In the genomic region with DNA sequence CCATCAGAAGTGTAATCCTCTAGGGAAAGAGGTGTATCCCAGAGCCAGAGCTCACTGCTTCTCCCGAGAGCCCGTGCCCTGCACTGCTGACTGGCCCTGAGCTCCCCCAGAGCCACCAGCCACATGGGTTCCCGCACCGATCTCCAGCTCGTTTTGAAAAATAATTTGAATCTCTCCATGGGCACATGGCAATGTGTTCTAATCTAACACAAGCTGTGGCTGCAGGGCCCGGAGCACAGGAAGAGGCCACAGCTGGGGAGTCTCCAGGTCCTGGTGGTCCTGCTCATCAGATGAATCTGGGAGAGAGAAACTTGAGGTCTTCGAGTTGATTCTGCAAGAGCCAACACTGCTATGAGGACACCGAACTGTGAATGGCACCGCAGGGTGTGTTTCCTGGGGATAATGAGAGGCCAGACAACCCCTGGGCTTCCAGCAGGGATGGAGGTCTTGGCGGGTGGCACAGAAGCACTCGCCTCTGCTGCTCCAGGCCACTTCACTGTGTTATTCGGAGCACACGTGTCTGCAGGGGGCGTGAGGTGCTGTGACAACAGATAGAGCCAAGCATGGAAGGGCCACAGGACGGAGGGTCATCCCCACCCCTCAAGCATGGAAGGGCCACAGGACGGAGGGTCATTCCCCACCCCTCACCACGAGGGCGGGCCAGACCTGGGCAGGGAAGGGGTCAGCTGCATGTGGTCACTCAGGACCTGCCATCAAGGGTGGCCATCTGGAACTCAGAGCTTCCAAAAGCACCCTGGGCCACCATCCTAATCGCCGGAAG, we compare ENCODE assay signal across 19 cellular contexts.
A peak's percentile ranks its signal among the peaks of the same experiment; 100 is the strongest.
DNase-seq lines count a peak whose midpoint lies in the region.
"Had no signal": no experiment of that assay in that cellular context is flagged by ENCODE, and none has a peak within 500 bp of the region (broad histone marks: within the 10 kb centered on the region; RNA-seq: fewer than 3 reads in every experiment).

No MANE protein-coding gene starts in this region.

- peak overlapping the region; percentile 6 for H3K27ac ChIP-seq in stomach smooth muscle (ENCODE audit: low read length)
- H3K27ac ChIP-seq: KMS-11, prostate gland had no signal

- no peaks in the 10 kb centered on the region for H3K9me3 Mint-ChIP-seq in activated CD4-positive, alpha-beta memory T cell treated with anti-CD3 and anti-CD28 coated beads, Interleukin-2, amount 10 ng/mL, durations not matched to agents 7 days and 5 days
- no peaks in the 10 kb centered on the region for H3K9me3 Mint-ChIP-seq in activated CD4-positive, alpha-beta memory T cell treated with anti-CD3 and anti-CD28 coated beads for 36 hours
- H3K9me3 Mint-ChIP-seq in activated T-helper 2 cell treated with anti-CD3 and anti-CD28 coated beads, Interferon-gamma antibody, Interleukin-2, Interleukin-4, amounts not matched to agents 10 μg/mL and 5 μg/mL and 100 μg/mL, durations not matched to agents 14 hours and 24 hours and 36 hours = no peaks in the 10 kb centered on the region
- H3K9me3 Mint-ChIP-seq: activated T-helper 1 cell treated with anti-CD3 and anti-CD28 coated beads, Interleukin-12 subunit alpha, Interleukin-12 subunit beta, Interleukin-2, Interleukin-4 antibody, amounts not matched to agents 30 ng/mL and 10 ng/mL and 1 ng/mL, durations not matched to agents 14 hours and 24 hours and 36 hours; stimulated activated memory B cell treated with anti-CD40 and anti-IgM and Interleukin-4, amounts not matched to agents 10 μg/mL and 1 μg/mL and 100 μg/mL, for 72 hours had no signal

- H3K4me1 Mint-ChIP-seq in activated CD4-positive, alpha-beta memory T cell treated with anti-CD3 and anti-CD28 coated beads, Interleukin-2, amount 10 ng/mL, durations not matched to agents 7 days and 5 days = peaks cover 2% of the 10 kb centered on the region
- H3K4me1 Mint-ChIP-seq in activated CD4-positive, alpha-beta memory T cell treated with anti-CD3 and anti-CD28 coated beads for 36 hours (ENCODE audit: low read depth) = no peaks in the 10 kb centered on the region
- H3K4me1 Mint-ChIP-seq in activated T-helper 2 cell treated with anti-CD3 and anti-CD28 coated beads, Interferon-gamma antibody, Interleukin-2, Interleukin-4, amounts not matched to agents 10 μg/mL and 5 μg/mL and 100 μg/mL, durations not matched to agents 14 hours and 24 hours and 36 hours (ENCODE audit: low read depth) = no peaks in the 10 kb centered on the region
- H3K4me1 Mint-ChIP-seq: CD4-positive, CD25-positive, alpha-beta regulatory T cell; stimulated activated memory B cell treated with anti-CD40 and anti-IgM and Interleukin-4, amounts not matched to agents 10 μg/mL and 1 μg/mL and 100 μg/mL, for 72 hours had no signal

- H3K27me3 Mint-ChIP-seq in activated CD4-positive, alpha-beta memory T cell treated with anti-CD3 and anti-CD28 coated beads, Interleukin-2, amount 10 ng/mL, durations not matched to agents 7 days and 5 days = peaks cover 3% of the 10 kb centered on the region
- peaks cover 2% of the 10 kb centered on the region for H3K27me3 Mint-ChIP-seq in activated CD4-positive, alpha-beta memory T cell treated with anti-CD3 and anti-CD28 coated beads for 36 hours
- H3K27me3 Mint-ChIP-seq in activated T-helper 2 cell treated with anti-CD3 and anti-CD28 coated beads, Interferon-gamma antibody, Interleukin-2, Interleukin-4, amounts not matched to agents 10 μg/mL and 5 μg/mL and 100 μg/mL, durations not matched to agents 14 hours and 24 hours and 36 hours (ENCODE audit: low read depth) = no peaks in the 10 kb centered on the region

- peaks cover 29% of the 10 kb centered on the region for H3K4me1 ChIP-seq in stomach smooth muscle (ENCODE audit: control insufficient read depth, insufficient read depth, low read length)
- H3K4me1 ChIP-seq: prostate gland had no signal

- H3K4me3 Mint-ChIP-seq in activated CD4-positive, alpha-beta memory T cell treated with anti-CD3 and anti-CD28 coated beads, Interleukin-2, amount 10 ng/mL, durations not matched to agents 7 days and 5 days = no peak overlapping the region
- no peak overlapping the region for H3K4me3 Mint-ChIP-seq in activated CD4-positive, alpha-beta memory T cell treated with anti-CD3 and anti-CD28 coated beads for 36 hours
- H3K4me3 Mint-ChIP-seq in activated T-helper 2 cell treated with anti-CD3 and anti-CD28 coated beads, Interferon-gamma antibody, Interleukin-2, Interleukin-4, amounts not matched to agents 10 μg/mL and 5 μg/mL and 100 μg/mL, durations not matched to agents 14 hours and 24 hours and 36 hours (ENCODE audit: low read depth) = no peak overlapping the region
- H3K4me3 Mint-ChIP-seq: activated T-helper 1 cell treated with anti-CD3 and anti-CD28 coated beads, Interleukin-12 subunit alpha, Interleukin-12 subunit beta, Interleukin-2, Interleukin-4 antibody, amounts not matched to agents 30 ng/mL and 10 ng/mL and 1 ng/mL, durations not matched to agents 14 hours and 24 hours and 36 hours; stimulated activated memory B cell treated with anti-CD40 and anti-IgM and Interleukin-4, amounts not matched to agents 10 μg/mL and 1 μg/mL and 100 μg/mL, for 72 hours had no signal

- H3K27ac Mint-ChIP-seq in activated CD4-positive, alpha-beta memory T cell treated with anti-CD3 and anti-CD28 coated beads, Interleukin-2, amount 10 ng/mL, durations not matched to agents 7 days and 5 days = no peak overlapping the region
- H3K27ac Mint-ChIP-seq in activated CD4-positive, alpha-beta memory T cell treated with anti-CD3 and anti-CD28 coated beads for 36 hours = no peak overlapping the region
- H3K27ac Mint-ChIP-seq in activated T-helper 2 cell treated with anti-CD3 and anti-CD28 coated beads, Interferon-gamma antibody, Interleukin-2, Interleukin-4, amounts not matched to agents 10 μg/mL and 5 μg/mL and 100 μg/mL, durations not matched to agents 14 hours and 24 hours and 36 hours = no peak overlapping the region
- H3K27ac Mint-ChIP-seq: activated T-helper 1 cell treated with anti-CD3 and anti-CD28 coated beads, Interleukin-12 subunit alpha, Interleukin-12 subunit beta, Interleukin-2, Interleukin-4 antibody, amounts not matched to agents 30 ng/mL and 10 ng/mL and 1 ng/mL, durations not matched to agents 14 hours and 24 hours and 36 hours; CD4-positive, CD25-positive, alpha-beta regulatory T cell; stimulated activated memory B cell treated with anti-CD40 and anti-IgM and Interleukin-4, amounts not matched to agents 10 μg/mL and 1 μg/mL and 100 μg/mL, for 72 hours had no signal

- intact Hi-C loops in activated CD4-positive, alpha-beta memory T cell treated with anti-CD3 and anti-CD28 coated beads for 36 hours (cut with micrococcal nuclease) = no loop called here
- intact Hi-C loops in activated T-helper 2 cell treated with anti-CD3 and anti-CD28 coated beads, Interferon-gamma antibody, Interleukin-2, Interleukin-4, amounts not matched to agents 10 μg/mL and 5 μg/mL and 100 μg/mL, durations not matched to agents 14 hours and 24 hours and 36 hours (cut with micrococcal nuclease) = no loop called here

- no peaks in the 10 kb centered on the region for H3K36me3 Mint-ChIP-seq in activated CD4-positive, alpha-beta memory T cell treated with anti-CD3 and anti-CD28 coated beads, Interleukin-2, amount 10 ng/mL, durations not matched to agents 7 days and 5 days (ENCODE audit: low read depth)
- no peaks in the 10 kb centered on the region for H3K36me3 Mint-ChIP-seq in activated CD4-positive, alpha-beta memory T cell treated with anti-CD3 and anti-CD28 coated beads for 36 hours
- H3K36me3 Mint-ChIP-seq in activated T-helper 2 cell treated with anti-CD3 and anti-CD28 coated beads, Interferon-gamma antibody, Interleukin-2, Interleukin-4, amounts not matched to agents 10 μg/mL and 5 μg/mL and 100 μg/mL, durations not matched to agents 14 hours and 24 hours and 36 hours (ENCODE audit: low read depth) = no peaks in the 10 kb centered on the region
- H3K36me3 Mint-ChIP-seq: CD4-positive, CD25-positive, alpha-beta regulatory T cell; stimulated activated memory B cell treated with anti-CD40 and anti-IgM and Interleukin-4, amounts not matched to agents 10 μg/mL and 1 μg/mL and 100 μg/mL, for 72 hours had no signal

- peak; percentile 14 for DNase-seq in activated CD4-positive, alpha-beta memory T cell treated with anti-CD3 and anti-CD28 coated beads, Interleukin-2, amount 10 ng/mL, durations not matched to agents 7 days and 5 days
- no peak for DNase-seq in activated CD4-positive, alpha-beta memory T cell treated with anti-CD3 and anti-CD28 coated beads for 36 hours
- peak; percentile 4 for DNase-seq in activated T-helper 2 cell treated with anti-CD3 and anti-CD28 coated beads, Interferon-gamma antibody, Interleukin-2, Interleukin-4, amounts not matched to agents 10 μg/mL and 5 μg/mL and 100 μg/mL, durations not matched to agents 14 hours and 24 hours and 36 hours (ENCODE audit: low spot score)
- DNase-seq in mucosa of gallbladder (ENCODE audit: low spot score) (peak; percentile 1), 8988T (no peak), NCI-H1436 treated with DMSO at 0.1 percent for 48 hours (lab: John Stamatoyannopoulos, UW) (no peak), NCI-H1694 treated with DMSO at 0.1 percent for 48 hours (lab: John Stamatoyannopoulos, UW) (no peak)
- DNase-seq: activated CD4-positive, alpha-beta T cell treated with anti-CD3 and anti-CD28 coated beads, Interleukin-2, amount 50 U/mL, for 1 hour; CD4-positive, CD25-positive, alpha-beta regulatory T cell; DND-41; foreskin melanocyte; NCI-H1092 treated with DMSO at 0.1 percent for 48 hours; stimulated activated CD4-positive, alpha-beta T cell treated with anti-CD3 and anti-CD28 coated beads, Interleukin-12 subunit alpha, Interleukin-12 subunit beta, amount 100 ng/mL, for 4 hours; trophoblast cell had no signal

- CTCF ChIA-PET in activated CD4-positive, alpha-beta memory T cell treated with anti-CD3 and anti-CD28 coated beads, Interleukin-2, amount 10 ng/mL, durations not matched to agents 7 days and 5 days (lab: Charles Lee) = interaction anchor here (0.6 kb wide), 1 partner anchor 35 kb away, joined by 3 read pairs; no protein-coding TSS in a partner anchor
- CTCF ChIA-PET in activated CD4-positive, alpha-beta memory T cell treated with anti-CD3 and anti-CD28 coated beads for 36 hours (lab: Charles Lee) = no interaction called here

- H3K27me3 ChIP-seq in stomach smooth muscle (ENCODE audit: control insufficient read depth in 1 of 2, insufficient read depth in 2 of 2, low read length in 2 of 2) = no peaks in the 10 kb centered on the region

- H3K4me3 ChIP-seq in stomach smooth muscle (ENCODE audit: low read length in 2 of 2) = no peak overlapping the region
- H3K4me3 ChIP-seq: prostate gland had no signal

- POLR2A ChIA-PET in activated CD4-positive, alpha-beta memory T cell treated with anti-CD3 and anti-CD28 coated beads, Interleukin-2, amount 10 ng/mL, durations not matched to agents 7 days and 5 days (lab: Charles Lee) = no interaction called here
- POLR2A ChIA-PET in activated CD4-positive, alpha-beta memory T cell treated with anti-CD3 and anti-CD28 coated beads for 36 hours (lab: Charles Lee) = no interaction called here

- H3K9me3 ChIP-seq in stomach smooth muscle (ENCODE audit: control insufficient read depth in 2 of 2, low read length in 2 of 2) = no peaks in the 10 kb centered on the region
- H3K9me3 ChIP-seq: prostate gland had no signal

- no peak overlapping the region for H3K9ac ChIP-seq in stomach smooth muscle (ENCODE audit: low read length in 2 of 2)
- H3K9ac ChIP-seq: KMS-11 had no signal

- H3K36me3 ChIP-seq in stomach smooth muscle (ENCODE audit: control insufficient read depth in 2 of 2, insufficient read depth in 2 of 2, low read length in 2 of 2) = no peaks in the 10 kb centered on the region
- H3K36me3 ChIP-seq: prostate gland had no signal

Comparison
In these comparisons a context has a peak if more than half of its experiments do, and no peak if none do; other contexts are left out.
1. DNase-seq: peak in activated CD4-positive, alpha-beta memory T cell treated with anti-CD3 and anti-CD28 coated beads, Interleukin-2, amount 10 ng/mL, durations not matched to agents 7 days and 5 days (single experiment), activated T-helper 2 cell treated with anti-CD3 and anti-CD28 coated beads, Interferon-gamma antibody, Interleukin-2, Interleukin-4, amounts not matched to agents 10 μg/mL and 5 μg/mL and 100 μg/mL, durations not matched to agents 14 hours and 24 hours and 36 hours (single experiment) and mucosa of gallbladder (single experiment); none in activated CD4-positive, alpha-beta memory T cell treated with anti-CD3 and anti-CD28 coated beads for 36 hours (single experiment), 8988T (single experiment), NCI-H1436 treated with DMSO at 0.1 percent for 48 hours (single experiment) and NCI-H1694 treated with DMSO at 0.1 percent for 48 hours (single experiment).